ENCODE assay signal across 22 cellular contexts in the genomic region with DNA sequence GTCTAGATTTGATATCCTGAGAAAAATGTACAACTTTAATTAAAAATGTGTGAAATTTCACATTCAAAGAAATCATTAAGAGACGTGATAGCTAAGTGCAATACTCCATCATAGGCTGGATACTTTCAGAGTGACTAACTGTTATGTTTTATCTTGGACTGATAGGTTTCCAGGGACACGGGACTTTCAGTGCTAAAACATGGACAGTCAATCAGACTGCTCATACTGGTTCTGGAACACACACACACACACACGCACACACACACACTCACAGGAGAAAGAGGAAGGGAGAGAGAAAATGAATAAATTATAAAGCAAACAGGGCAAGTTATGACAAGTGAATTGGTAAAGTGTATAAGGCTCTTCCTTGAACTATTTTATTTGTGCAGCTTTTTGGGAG.
DNase-seq lines count a peak whose midpoint lies in the region; ATAC-seq and TF ChIP-seq lines count a peak whose summit lies in the region.
"Had no signal": no experiment of that assay in that cellular context is flagged by ENCODE, and none has a peak within 500 bp of the region (broad histone marks: within the 10 kb centered on the region; RNA-seq: fewer than 3 reads in every experiment).

No MANE protein-coding gene starts in this region.

- H3K27ac ChIP-seq in mammary epithelial cell (ENCODE audit: insufficient read depth, low read depth, low read length): no peak overlapping the region
- no peak overlapping the region for H3K27ac ChIP-seq in foreskin keratinocyte
- no peak overlapping the region for H3K27ac ChIP-seq in endodermal cell (ENCODE audit: low read depth, low read length)
- H3K27ac ChIP-seq: BLaER1 treated with 17β-estradiol and CSF1 and Interleukin-3, amounts not matched to agents 10 nM and 100 nM; KMS-11; SK-N-MC had no signal

- peaks cover 4% of the 10 kb centered on the region for H3K9me3 ChIP-seq in mammary epithelial cell (replicated peaks; ENCODE audit: insufficient read depth, low read length)
- H3K9me3 ChIP-seq in endodermal cell (ENCODE audit: control insufficient read depth, low read length): peaks cover 15% of the 10 kb centered on the region

- no peak overlapping the region for H3K9ac ChIP-seq in mammary epithelial cell (ENCODE audit: insufficient read depth, low read length)
- H3K9ac ChIP-seq in endodermal cell (ENCODE audit: extremely low read depth, low read length, poor library complexity, severe bottlenecking): no peak overlapping the region
- H3K9ac ChIP-seq: BLaER1 treated with 17β-estradiol and CSF1 and Interleukin-3, amounts not matched to agents 10 nM and 100 nM; KMS-11 had no signal

- H3K36me3 Mint-ChIP-seq in MCF 10A (ENCODE audit: insufficient read depth, unreplicated experiment) (no peaks in the 10 kb centered on the region), endodermal cell (ENCODE audit: low read depth) (no peaks in the 10 kb centered on the region), WTC11 (peaks cover 15% of the 10 kb centered on the region)
- H3K36me3 Mint-ChIP-seq: CD4-positive, alpha-beta memory T cell had no signal

- H3K4me1 ChIP-seq in mammary epithelial cell (ENCODE audit: insufficient read depth, low read length) (no peaks in the 10 kb centered on the region), foreskin keratinocyte (peaks cover 10% of the 10 kb centered on the region), endodermal cell (ENCODE audit: control insufficient read depth, insufficient read depth, low read length) (no peaks in the 10 kb centered on the region)
- H3K4me1 ChIP-seq: Caco-2 had no signal

- ATAC-seq in foreskin keratinocyte (peak; percentile 86), WTC11 (no peak)

- H3K79me2 ChIP-seq in mammary epithelial cell (ENCODE audit: insufficient read depth, low read length): no peaks in the 10 kb centered on the region

- no peak overlapping the region for H3K4me3 Mint-ChIP-seq in MCF 10A (ENCODE audit: unreplicated experiment)
- H3K4me3 Mint-ChIP-seq in endodermal cell: no peak overlapping the region
- no peak overlapping the region for H3K4me3 Mint-ChIP-seq in WTC11
- H3K4me3 Mint-ChIP-seq: CD4-positive, alpha-beta memory T cell had no signal

- H3K36me3 ChIP-seq in mammary epithelial cell (ENCODE audit: insufficient read depth, low read length): no peaks in the 10 kb centered on the region
- H3K36me3 ChIP-seq in endodermal cell (ENCODE audit: control insufficient read depth, insufficient read depth, low read length): no peaks in the 10 kb centered on the region
- H3K36me3 ChIP-seq: BLaER1 treated with 17β-estradiol and CSF1 and Interleukin-3, amounts not matched to agents 10 nM and 100 nM had no signal

- in situ Hi-C loops in mammary epithelial cell (cut with MboI; ENCODE audit: low sequenced_read_pairs in 2 of 2) (no loop called here), KBM-7 (cut with MboI; ENCODE audit: low pct_unique_long_range_greater_than_20kb, low sequenced_read_pairs) (no loop called here)

- dilution Hi-C loops in mammary epithelial cell (cut with HindIII; ENCODE audit: low sequenced_read_pairs): no loop called here

- H2AFZ ChIP-seq in mammary epithelial cell (ENCODE audit: low read depth, low read length): no peak overlapping the region

- CTCF ChIA-PET in MCF 10A (lab: Yijun Ruan, JAX) (no interaction called here), mammary epithelial cell (lab: Charles Lee; ENCODE audit: low non-redundant PET) (no interaction called here), WTC11 (lab: Charles Lee) (no interaction called here)

- no peak overlapping the region for H3K4me3 ChIP-seq in mammary epithelial cell (replicated peaks in 1 of 3; ENCODE audit: insufficient read depth in 1 of 3, low read depth in 2 of 3, low read length in 3 of 3)
- no peak overlapping the region for H3K4me3 ChIP-seq in endodermal cell (ENCODE audit: low read length)
- H3K4me3 ChIP-seq: BLaER1 treated with 17β-estradiol and CSF1 and Interleukin-3, amounts not matched to agents 10 nM and 100 nM; SK-N-MC had no signal

- no peaks in the 10 kb centered on the region for H4K20me1 ChIP-seq in mammary epithelial cell (ENCODE audit: insufficient read depth, low read length)
- H4K20me1 ChIP-seq: BLaER1 treated with 17β-estradiol and CSF1 and Interleukin-3, amounts not matched to agents 10 nM and 100 nM had no signal

- POLR2A ChIA-PET in MCF 10A (lab: Yijun Ruan, JAX): no interaction called here
- POLR2A ChIA-PET in WTC11 (lab: Charles Lee): no interaction called here

- TF ChIP-seq CTCF in MCF 10A (IDR thresholded peaks at IDR 0.05; ENCODE audit: unreplicated experiment) (no peak), mammary epithelial cell (conservative IDR thresholded peaks at IDR 0.05 in 1 of 2, IDR thresholded peaks at IDR 0.05 in 1 of 2; ENCODE audit: extremely low read depth in 1 of 2, insufficient read depth in 1 of 2, low read depth in 1 of 2, low read length in 2 of 2) (no peak), foreskin keratinocyte (conservative IDR thresholded peaks at IDR 0.05) (no peak), endodermal cell (conservative IDR thresholded peaks at IDR 0.05) (no peak), WTC11 (IDR thresholded peaks at IDR 0.05) (no peak)

- no peak for DNase-seq in MCF 10A (ENCODE audit: unreplicated experiment)
- DNase-seq in mammary epithelial cell: no peak
- DNase-seq in KBM-7: peak; percentile 3
- DNase-seq in astrocyte of the hippocampus (ENCODE audit: low read depth, low spot score): peak; percentile 0
- DNase-seq in foreskin keratinocyte: peak; percentile 82 to 88
- DNase-seq in nucleus accumbens (lab: John Stamatoyannopoulos, UW): no peak
- no peak for DNase-seq in endodermal cell
- no peak for DNase-seq in WTC11 (ENCODE audit: low spot score)
- DNase-seq: 8988T; Caco-2; CD4-positive, alpha-beta memory T cell; DMS 273 treated with DMSO at 0.1 percent for 48 hours; DMS79 treated with DMSO at 0.1 percent for 48 hours; NCI-H1048; NCI-H1417 treated with DMSO at 0.1 percent for 48 hours; NCI-H187; NCI-H446 treated with DMSO at 0.1 percent for 48 hours; NCI-H526 treated with DMSO at 0.1 percent for 48 hours; SHP77 had no signal

- no TSS peak for BruUV-seq in MCF 10A (replicated peaks; lab: Mats Ljungman, UMichigan)
- BruUV-seq in mammary epithelial cell (replicated peaks; lab: Mats Ljungman, UMichigan): no TSS peak

- H3K27ac Mint-ChIP-seq in MCF 10A (ENCODE audit: low read depth, unreplicated experiment): peak overlapping the region; percentile 13
- H3K27ac Mint-ChIP-seq in endodermal cell: no peak overlapping the region
- no peak overlapping the region for H3K27ac Mint-ChIP-seq in WTC11
- H3K27ac Mint-ChIP-seq: CD4-positive, alpha-beta memory T cell had no signal

- H3K27me3 Mint-ChIP-seq in MCF 10A (ENCODE audit: insufficient read depth, unreplicated experiment) (no peaks in the 10 kb centered on the region), endodermal cell (ENCODE audit: insufficient read depth) (no peaks in the 10 kb centered on the region), WTC11 (ENCODE audit: low read depth) (no peaks in the 10 kb centered on the region)
- H3K27me3 Mint-ChIP-seq: CD4-positive, alpha-beta memory T cell had no signal

- no peaks in the 10 kb centered on the region for H3K27me3 ChIP-seq in mammary epithelial cell (ENCODE audit: insufficient read depth, low read length)
- no peaks in the 10 kb centered on the region for H3K27me3 ChIP-seq in foreskin keratinocyte
- H3K27me3 ChIP-seq in endodermal cell (ENCODE audit: control insufficient read depth, insufficient read depth, low read length, poor library complexity, severe bottlenecking): no peaks in the 10 kb centered on the region
- H3K27me3 ChIP-seq: BLaER1 treated with 17β-estradiol and CSF1 and Interleukin-3, amounts not matched to agents 10 nM and 100 nM had no signal

- WGBS in mammary epithelial cell (ENCODE audit: low coverage, missing lambda C conversion rate): 25% methylated on average over 3 of the region's 3 CpGs
- 90 to 100% methylated on average over 1 of the region's 3 CpGs for WGBS in endodermal cell (ENCODE audit: insufficient coverage in 1 of 2, insufficient read length in 1 of 2), 2 experiments

- intact Hi-C loops in MCF 10A (cut with micrococcal nuclease): no loop called here
- intact Hi-C loops in mammary epithelial cell (cut with micrococcal nuclease): no loop called here

- peaks cover 19% of the 10 kb centered on the region for H3K9me3 Mint-ChIP-seq in MCF 10A (ENCODE audit: unreplicated experiment)
- H3K9me3 Mint-ChIP-seq in endodermal cell: peaks cover 4% of the 10 kb centered on the region
- peaks cover 30% of the 10 kb centered on the region for H3K9me3 Mint-ChIP-seq in WTC11

- H3K4me2 ChIP-seq in mammary epithelial cell (ENCODE audit: insufficient read depth, low read depth, low read length): no peak overlapping the region
- H3K4me2 ChIP-seq: BLaER1 treated with 17β-estradiol and CSF1 and Interleukin-3, amounts not matched to agents 10 nM and 100 nM; KMS-11 had no signal

- H3K4me1 Mint-ChIP-seq in MCF 10A (ENCODE audit: insufficient read depth, unreplicated experiment): peaks cover 9% of the 10 kb centered on the region
- no peaks in the 10 kb centered on the region for H3K4me1 Mint-ChIP-seq in endodermal cell
- no peaks in the 10 kb centered on the region for H3K4me1 Mint-ChIP-seq in WTC11

TF ChIP-seq in WTC11, 78 proteins besides CTCF, POLR2A, EP300 and RAD21 (continues in another document):
- TF ChIP-seq ATF1 (CRISPR knock-in tag; IDR thresholded peaks at IDR 0.05): no peak
- no peak for TF ChIP-seq OVOL2 (CRISPR knock-in tag; IDR thresholded peaks at IDR 0.05; ENCODE audit: borderline replicate concordance)
- TF ChIP-seq, protein P1, sequence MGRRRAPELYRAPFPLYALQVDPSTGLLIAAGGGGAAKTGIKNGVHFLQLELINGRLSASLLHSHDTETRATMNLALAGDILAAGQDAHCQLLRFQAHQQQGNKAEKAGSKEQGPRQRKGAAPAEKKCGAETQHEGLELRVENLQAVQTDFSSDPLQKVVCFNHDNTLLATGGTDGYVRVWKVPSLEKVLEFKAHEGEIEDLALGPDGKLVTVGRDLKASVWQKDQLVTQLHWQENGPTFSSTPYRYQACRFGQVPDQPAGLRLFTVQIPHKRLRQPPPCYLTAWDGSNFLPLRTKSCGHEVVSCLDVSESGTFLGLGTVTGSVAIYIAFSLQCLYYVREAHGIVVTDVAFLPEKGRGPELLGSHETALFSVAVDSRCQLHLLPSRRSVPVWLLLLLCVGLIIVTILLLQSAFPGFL (CRISPR knock-in tag; IDR thresholded peaks at IDR 0.05; ENCODE audit: borderline replicate concordance): no peak
- TF ChIP-seq ZNF416 (CRISPR knock-in tag; IDR thresholded peaks at IDR 0.05): no peak

Comparison
In these comparisons a context has a peak if more than half of its experiments do, and no peak if none do; other contexts are left out.
1. DNase-seq: peak in KBM-7 (single experiment), astrocyte of the hippocampus (single experiment) and foreskin keratinocyte (2 of 2); none in MCF 10A (single experiment), mammary epithelial cell (single experiment), nucleus accumbens (0 of 56), endodermal cell (single experiment) and WTC11 (single experiment).